In the genomic region with DNA sequence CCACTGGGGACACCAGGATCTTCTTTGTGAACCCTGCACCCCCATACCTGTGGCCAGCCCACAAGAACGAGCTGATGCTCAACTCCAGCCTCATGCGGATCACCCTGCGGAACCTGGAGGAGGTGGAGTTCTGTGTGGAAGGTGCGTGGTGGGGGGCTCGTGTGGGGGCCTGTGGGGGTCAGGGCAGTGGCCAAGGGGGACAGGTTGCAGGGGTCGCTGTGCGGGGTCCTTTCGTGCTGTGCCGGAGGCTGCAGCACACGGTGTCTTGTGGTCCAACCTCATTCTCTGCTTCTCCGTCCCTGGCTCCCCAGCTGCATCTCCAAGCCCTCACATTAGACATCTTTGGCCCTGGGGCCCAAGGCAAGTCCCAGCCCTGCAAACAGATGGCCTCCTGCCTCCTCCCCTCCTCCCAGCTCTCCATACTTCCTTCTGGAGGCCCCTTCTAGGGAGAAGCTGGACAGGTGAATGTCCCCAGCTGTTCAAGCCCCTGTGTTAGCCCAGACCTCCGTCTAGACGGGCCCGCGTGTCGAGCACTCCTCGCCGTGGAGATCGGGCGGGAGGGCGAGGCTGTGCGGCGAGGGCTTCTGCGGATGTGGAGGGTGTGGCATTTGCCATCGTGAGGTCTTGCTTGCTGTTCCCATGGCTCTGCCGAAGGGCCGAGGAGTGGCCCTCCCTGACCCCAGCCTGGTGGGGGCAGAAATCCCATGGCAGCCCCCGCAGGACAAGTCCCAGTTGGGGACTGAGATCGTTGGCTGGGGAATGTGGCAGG, we compare ENCODE assay signal across 16 cellular contexts. TPM values are rescaled to one million over a fixed set of nuclear protein-coding genes. Genes with fewer than 3 reads are reported as not detected.
DNase-seq lines count a peak whose midpoint lies in the region; ATAC-seq and TF ChIP-seq lines count a peak whose summit lies in the region.
"Had no signal": no experiment of that assay in that cellular context is flagged by ENCODE, and none has a peak within 500 bp of the region (broad histone marks: within the 10 kb centered on the region; RNA-seq: fewer than 3 reads in every experiment).

No MANE protein-coding gene starts in this region.

- in situ Hi-C loops in GM23248 (cut with MboI): no loop called here

- no peaks in the 10 kb centered on the region for H3K27me3 ChIP-seq in NT2/D1 (ENCODE audit: insufficient read depth, insufficient read length)
- no peaks in the 10 kb centered on the region for H3K27me3 ChIP-seq in endodermal cell (ENCODE audit: control insufficient read depth, insufficient read depth, low read length, poor library complexity, severe bottlenecking)
- no peaks in the 10 kb centered on the region for H3K27me3 ChIP-seq in GM23248 (replicated peaks; ENCODE audit: insufficient read depth)
- H3K27me3 ChIP-seq: colonic mucosa, esophagus muscularis mucosa, SJSA1 had no signal

- H3K36me3 Mint-ChIP-seq in endodermal cell (ENCODE audit: low read depth): peaks cover 21% of the 10 kb centered on the region
- H3K36me3 Mint-ChIP-seq in osteocyte (ENCODE audit: unreplicated experiment): no peaks in the 10 kb centered on the region
- H3K36me3 Mint-ChIP-seq in activated T-helper 17 cell treated with anti-CD3 and anti-CD28 coated beads, Interleukin-2, amount 50 U/mL, for 72 hours (ENCODE audit: low read depth): no peaks in the 10 kb centered on the region
- H3K36me3 Mint-ChIP-seq: activated CD4-positive, alpha-beta memory T cell treated with anti-CD3 and anti-CD28 coated beads for 36 hours had no signal

- peaks cover 48% of the 10 kb centered on the region for H3K36me3 ChIP-seq in NT2/D1 (ENCODE audit: insufficient read depth, insufficient read length, low read length)
- H3K36me3 ChIP-seq in endodermal cell (ENCODE audit: control insufficient read depth, insufficient read depth, low read length): peaks cover 32% of the 10 kb centered on the region
- H3K36me3 ChIP-seq in GM23248 (ENCODE audit: low read depth): no peaks in the 10 kb centered on the region
- H3K36me3 ChIP-seq: colonic mucosa had no signal

- DNase-seq in NCI-H748 (lab: John Stamatoyannopoulos, UW; ENCODE audit: unreplicated experiment) (peak; percentile 13), NCI-H748 treated with DMSO at 0.1 percent for 48 hours (lab: John Stamatoyannopoulos, UW) (no peak), NT2/D1 (ENCODE audit: low read depth, low spot score) (no peak), endodermal cell (no peak), osteocyte (ENCODE audit: extremely low spot score, unreplicated experiment) (no peak), GM19240 (ENCODE audit: insufficient read length, low spot score) (no peak), GM23248 (no peak)
- DNase-seq: activated CD4-positive, alpha-beta memory T cell treated with anti-CD3 and anti-CD28 coated beads for 36 hours; activated T-cell treated with anti-CD3 and anti-CD28 coated beads, Interleukin-2, amount 50 U/mL, for 48 hours; amniotic stem cell; colonic mucosa; kidney had no signal

- no peaks in the 10 kb centered on the region for H4K20me1 ChIP-seq in GM23248 (ENCODE audit: insufficient read depth)

- peaks cover 29% of the 10 kb centered on the region for H3K4me1 ChIP-seq in NT2/D1 (ENCODE audit: insufficient read depth, insufficient read length)
- H3K4me1 ChIP-seq in endodermal cell (ENCODE audit: control insufficient read depth, insufficient read depth, low read length): peaks cover 23% of the 10 kb centered on the region
- 0 out of 2 replicates have a peak, but pooled peaks cover 6% of the 10 kb centered on the region for H3K4me1 ChIP-seq in GM23248 (ENCODE audit: insufficient read depth)

- no peak overlapping the region for H3K4me2 ChIP-seq in GM23248 (ENCODE audit: unreplicated experiment)

- 91 to 94% methylated on average over 10 to 29 of the region's 29 CpGs for WGBS in endodermal cell (ENCODE audit: insufficient coverage in 1 of 2, insufficient read length in 1 of 2), 2 experiments
- 70 to 76% methylated on average over 23 to 28 of the region's 29 CpGs for WGBS in GM23248 (ENCODE audit: low coverage in 1 of 2, low lambda C conversion rate in 2 of 2, missing lambda C conversion rate in 2 of 2), 2 experiments

- H2AFZ ChIP-seq in GM23248: no peak overlapping the region

- H3K79me2 ChIP-seq in GM23248 (ENCODE audit: insufficient read depth): no peaks in the 10 kb centered on the region

- H3F3A ChIP-seq in GM23248 (ENCODE audit: insufficient read depth): no peaks in the 10 kb centered on the region

- no peak overlapping the region for H3K27ac Mint-ChIP-seq in endodermal cell
- peak overlapping the region; percentile 14 for H3K27ac Mint-ChIP-seq in osteocyte (ENCODE audit: unreplicated experiment)
- no peak overlapping the region for H3K27ac Mint-ChIP-seq in activated T-helper 17 cell treated with anti-CD3 and anti-CD28 coated beads, Interleukin-2, amount 50 U/mL, for 72 hours
- H3K27ac Mint-ChIP-seq: activated CD4-positive, alpha-beta memory T cell treated with anti-CD3 and anti-CD28 coated beads for 36 hours had no signal

- no peak for TF ChIP-seq CTCF in endodermal cell (conservative IDR thresholded peaks at IDR 0.05)
- TF ChIP-seq CTCF in osteocyte (IDR thresholded peaks at IDR 0.05): no peak

- H3K9ac ChIP-seq in NT2/D1 (ENCODE audit: insufficient read length, low read depth) (peak overlapping the region; percentile 88), endodermal cell (ENCODE audit: extremely low read depth, low read length, poor library complexity, severe bottlenecking) (no peak overlapping the region), GM23248 (no peak overlapping the region)

- H3K4me3 ChIP-seq in NT2/D1 (ENCODE audit: insufficient read length, low read depth) (no peak overlapping the region), endodermal cell (ENCODE audit: low read length) (peak overlapping the region; percentile 80), GM23248 (no peak overlapping the region)
- H3K4me3 ChIP-seq: colonic mucosa, esophagus muscularis mucosa, SJSA1 had no signal

- H3K27ac ChIP-seq in endodermal cell (ENCODE audit: low read depth, low read length): no peak overlapping the region
- H3K27ac ChIP-seq in GM23248: no peak overlapping the region
- H3K27ac ChIP-seq: colonic mucosa, esophagus muscularis mucosa, SJSA1 had no signal

- no peaks in the 10 kb centered on the region for H3K9me3 ChIP-seq in NT2/D1 (ENCODE audit: insufficient read depth, low read length)
- H3K9me3 ChIP-seq in endodermal cell (ENCODE audit: control insufficient read depth, low read length): no peaks in the 10 kb centered on the region
- H3K9me3 ChIP-seq in GM23248 (ENCODE audit: low read depth): no peaks in the 10 kb centered on the region
- H3K9me3 ChIP-seq: colonic mucosa, esophagus muscularis mucosa, SJSA1 had no signal

- peaks cover 16% of the 10 kb centered on the region for H3K4me1 Mint-ChIP-seq in endodermal cell
- H3K4me1 Mint-ChIP-seq in osteocyte (ENCODE audit: unreplicated experiment): peaks cover 44% of the 10 kb centered on the region
- no peaks in the 10 kb centered on the region for H3K4me1 Mint-ChIP-seq in activated T-helper 17 cell treated with anti-CD3 and anti-CD28 coated beads, Interleukin-2, amount 50 U/mL, for 72 hours

- H3K9me2 ChIP-seq in GM23248 (ENCODE audit: insufficient read depth): no peaks in the 10 kb centered on the region

- no peak for ATAC-seq in activated T-helper 17 cell treated with anti-CD3 and anti-CD28 coated beads, Interleukin-2, amount 50 U/mL, for 72 hours (replicated peaks)

- H3K27me3 Mint-ChIP-seq in endodermal cell (ENCODE audit: insufficient read depth) (peaks cover 13% of the 10 kb centered on the region), osteocyte (ENCODE audit: unreplicated experiment) (no peaks in the 10 kb centered on the region)
- H3K27me3 Mint-ChIP-seq in activated T-helper 17 cell treated with anti-CD3 and anti-CD28 coated beads, Interleukin-2, amount 50 U/mL, for 72 hours: peaks cover 3% of the 10 kb centered on the region

- H3K4me3 Mint-ChIP-seq in endodermal cell (peak overlapping the region; percentile 59), osteocyte (ENCODE audit: unreplicated experiment) (peak overlapping the region; percentile 4)
- no peak overlapping the region for H3K4me3 Mint-ChIP-seq in activated T-helper 17 cell treated with anti-CD3 and anti-CD28 coated beads, Interleukin-2, amount 50 U/mL, for 72 hours
- H3K4me3 Mint-ChIP-seq: activated CD4-positive, alpha-beta memory T cell treated with anti-CD3 and anti-CD28 coated beads for 36 hours had no signal

- H3K9me3 Mint-ChIP-seq in endodermal cell (no peaks in the 10 kb centered on the region), osteocyte (ENCODE audit: unreplicated experiment) (no peaks in the 10 kb centered on the region)
- H3K9me3 Mint-ChIP-seq in activated T-helper 17 cell treated with anti-CD3 and anti-CD28 coated beads, Interleukin-2, amount 50 U/mL, for 72 hours: no peaks in the 10 kb centered on the region
- H3K9me3 Mint-ChIP-seq: activated CD4-positive, alpha-beta memory T cell treated with anti-CD3 and anti-CD28 coated beads for 36 hours had no signal

RNA-seq across cellular contexts. Expression of a gene that starts 2.6 kb away (rescaled TPM):
- total RNA-seq in endodermal cell: 100 to 1,000 TPM; 269 to 288 TPM
- polyA plus RNA-seq in endodermal cell (2013, experiment 1 of 2): 192 TPM
- polyA plus RNA-seq in endodermal cell (2013, experiment 2 of 2): 176 TPM
- total RNA-seq in osteocyte: 175 and 191 TPM in 2 replicates
- total RNA-seq in activated T-helper 17 cell treated with anti-CD3 and anti-CD28 coated beads, Interleukin-2, amount 50 U/mL, for 72 hours: 10 to 100 TPM; 12.1 to 87.6 TPM
- 43.2 and 55.1 TPM in 2 replicates for total RNA-seq in GM23248 (2014; rRNA removed; shearing (Covaris generic))
- polyA plus RNA-seq in GM23248 (2016; fragmentation: Nextera tagmentation; extraction: Ambion mirVana): 1.4 and 1.8 TPM in 2 replicates

RNA-seq across cellular contexts. Expression of a gene that starts 9.2 kb away (rescaled TPM):
- total RNA-seq in endodermal cell: 10 to 100 TPM; 46.6 to 48.4 TPM
- polyA plus RNA-seq in endodermal cell (2013, experiment 1 of 2): 31.4 TPM
- polyA plus RNA-seq in endodermal cell (2013, experiment 2 of 2): 31.8 TPM
- total RNA-seq in osteocyte: 29.3 and 30.6 TPM in 2 replicates
- 10 to 100 TPM; 13.5 to 36.5 TPM for total RNA-seq in activated T-helper 17 cell treated with anti-CD3 and anti-CD28 coated beads, Interleukin-2, amount 50 U/mL, for 72 hours
- 41.2 and 49.1 TPM in 2 replicates for total RNA-seq in GM23248 (2014; rRNA removed; shearing (Covaris generic))
- polyA plus RNA-seq in GM23248 (2016; fragmentation: Nextera tagmentation; extraction: Ambion mirVana): 77.0 and 85.7 TPM in 2 replicates

RNA-seq across cellular contexts. Expression of a gene that starts 22.6 kb away (rescaled TPM):
- total RNA-seq in endodermal cell (10 to 100 TPM; 16.1 to 19.7 TPM), osteocyte (75.0 and 79.2 TPM in 2 replicates)
- 144 TPM for polyA plus RNA-seq in endodermal cell (2013, experiment 1 of 2)
- polyA plus RNA-seq in endodermal cell (2013, experiment 2 of 2): 117 TPM
- 1 to 10 TPM in 1 of 2 donors, not detected in 1; 2.5 TPM for total RNA-seq in activated T-helper 17 cell treated with anti-CD3 and anti-CD28 coated beads, Interleukin-2, amount 50 U/mL, for 72 hours
- 3.1 and 7.6 TPM in 2 replicates for total RNA-seq in GM23248 (2014; rRNA removed; shearing (Covaris generic))
- 3.7 and 4.1 TPM in 2 replicates for polyA plus RNA-seq in GM23248 (2016; fragmentation: Nextera tagmentation; extraction: Ambion mirVana)

RNA-seq across cellular contexts. Expression of a gene that starts 40.6 kb away (rescaled TPM):
- total RNA-seq in endodermal cell: not detected
- not detected for polyA plus RNA-seq in endodermal cell (2013, experiment 1 of 2)
- not detected for polyA plus RNA-seq in endodermal cell (2013, experiment 2 of 2)
- total RNA-seq in osteocyte: 0.13 TPM in 1 of 2 replicates, not detected in the other
- not detected for total RNA-seq in activated T-helper 17 cell treated with anti-CD3 and anti-CD28 coated beads, Interleukin-2, amount 50 U/mL, for 72 hours
- total RNA-seq in GM23248 (2014; rRNA removed; shearing (Covaris generic)): not detected in 2 replicates
- 0.45 and 0.61 TPM in 2 replicates for polyA plus RNA-seq in GM23248 (2016; fragmentation: Nextera tagmentation; extraction: Ambion mirVana)
- total RNA-seq: A172; activated CD4-positive, alpha-beta memory T cell treated with anti-CD3 and anti-CD28 coated beads for 36 hours; colonic mucosa had no signal

RNA-seq across cellular contexts. Expression of a gene that starts 51.6 kb away (rescaled TPM):
- total RNA-seq in endodermal cell: not detected
- not detected for polyA plus RNA-seq in endodermal cell (2013, experiment 1 of 2)
- polyA plus RNA-seq in endodermal cell (2013, experiment 2 of 2): not detected
- not detected in 2 replicates for total RNA-seq in osteocyte
- total RNA-seq in activated T-helper 17 cell treated with anti-CD3 and anti-CD28 coated beads, Interleukin-2, amount 50 U/mL, for 72 hours: not detected
- total RNA-seq in GM23248 (2014; rRNA removed; shearing (Covaris generic)): not detected in 2 replicates
- not detected in 2 replicates for polyA plus RNA-seq in GM23248 (2016; fragmentation: Nextera tagmentation; extraction: Ambion mirVana)
- total RNA-seq: A172; activated CD4-positive, alpha-beta memory T cell treated with anti-CD3 and anti-CD28 coated beads for 36 hours; esophagus muscularis mucosa; SJSA1 had no signal
